ENCODE assay signal across 19 cellular contexts in genomic region chr7:114765331-114766125, GRCh38.
"Had no signal": no experiment of that assay in that cellular context is flagged by ENCODE, and none has a peak within 500 bp of the region (broad histone marks: within the 10 kb centered on the region; RNA-seq: fewer than 3 reads in every experiment).

No MANE protein-coding gene starts in this region.

- DNase-seq: cortex of kidney; dorsolateral prefrontal cortex; effector CD8-positive, alpha-beta T cell; heart left ventricle; hippocampal formation; kidney glomerular epithelial cell; occipital lobe; psoas muscle; right lobe of liver; stimulated activated CD4-positive, alpha-beta T cell treated with anti-CD3 and anti-CD28 coated beads, Interleukin-4, amount 100 ng/mL, for 1 hour; stimulated activated CD8-positive, alpha-beta memory T cell treated with anti-CD3 and anti-CD28 coated beads, Interleukin-4, amount 100 ng/mL, for 48 hours; stimulated activated naive CD8-positive, alpha-beta T cell treated with anti-CD3 and anti-CD28 coated beads, Interleukin-15, Interleukin-2, amounts not matched to agents 100 U/mL and 50 U/mL, for 24 hours; tibial artery; upper lobe of right lung had no signal

- H3K27me3 ChIP-seq: esophagus muscularis mucosa, heart left ventricle, right lobe of liver, tibial artery, upper lobe of right lung, vagina had no signal

- H3K36me3 ChIP-seq: esophagus muscularis mucosa, heart left ventricle, right lobe of liver, tibial artery, upper lobe of right lung, vagina had no signal

- FAIRE-seq: frontal cortex had no signal

- H3K27ac ChIP-seq: dorsolateral prefrontal cortex, esophagus muscularis mucosa, heart left ventricle, psoas muscle, right lobe of liver, tibial artery, upper lobe of right lung, vagina had no signal

- H3K4me1 ChIP-seq: esophagus muscularis mucosa, heart left ventricle, psoas muscle, right lobe of liver, tibial artery, upper lobe of right lung, vagina had no signal

- ATAC-seq: heart left ventricle; left lobe of liver; psoas muscle; right lobe of liver; stimulated activated effector memory CD8-positive, alpha-beta T cell treated with anti-CD3 and anti-CD28 coated beads, Interleukin-12 subunit alpha, Interleukin-12 subunit beta, amount 100 ng/mL, for 72 hours; stimulated activated naive CD8-positive, alpha-beta T cell treated with anti-CD3 and anti-CD28 coated beads, Interleukin-15, Interleukin-2, amounts not matched to agents 100 U/mL and 50 U/mL, for 24 hours; upper lobe of right lung had no signal

- H3K9me3 ChIP-seq: esophagus muscularis mucosa, heart left ventricle, psoas muscle, right lobe of liver, tibial artery, upper lobe of right lung, vagina had no signal

- H3K4me3 ChIP-seq: dorsolateral prefrontal cortex, esophagus muscularis mucosa, heart left ventricle, psoas muscle, right lobe of liver, tibial artery, upper lobe of right lung, vagina had no signal
